ENCODE assay signal across 8 cellular contexts in genomic region chr18:77131100-77131651, GRCh38. TPM values are rescaled to one million over a fixed set of nuclear protein-coding genes. Genes with fewer than 3 reads are reported as not detected.
DNase-seq lines count a peak whose midpoint lies in the region; ATAC-seq and TF ChIP-seq lines count a peak whose summit lies in the region.

No MANE protein-coding gene starts in this region.

- H3K27ac Mint-ChIP-seq in activated naive CD4-positive, alpha-beta T cell treated with anti-CD3 and anti-CD28 coated beads, Interleukin-2, amount 50 U/mL, for 24 hours = peak overlapping the region; percentile 96

- peaks cover 77% of the 10 kb centered on the region for H3K4me1 ChIP-seq in left ventricle myocardium inferior

- intact Hi-C loops in left ventricle myocardium inferior (cut with micrococcal nuclease) = no loop called here

- H3K4me1 Mint-ChIP-seq in activated naive CD4-positive, alpha-beta T cell treated with anti-CD3 and anti-CD28 coated beads, Interleukin-2, amount 50 U/mL, for 24 hours = peaks cover 68% of the 10 kb centered on the region

- H3K4me3 Mint-ChIP-seq in activated naive CD4-positive, alpha-beta T cell treated with anti-CD3 and anti-CD28 coated beads, Interleukin-2, amount 50 U/mL, for 24 hours = peak overlapping the region; percentile 96

- H3K4me3 ChIP-seq in left ventricle myocardium inferior = peak overlapping the region; percentile 86
- H3K4me3 ChIP-seq in retinal pigment epithelial cell (ENCODE audit: low read length) = peak overlapping the region; percentile 73

- peak; percentile 2 for ATAC-seq in GM19324 (IDR thresholded peaks at IDR 0.05; ENCODE audit: low FRiP score, unreplicated experiment)
- ATAC-seq in HG03135 (IDR thresholded peaks at IDR 0.05; ENCODE audit: unreplicated experiment) = no peak
- no peak for ATAC-seq in GM19351 (IDR thresholded peaks at IDR 0.05; ENCODE audit: unreplicated experiment)

- H3K27ac ChIP-seq in left ventricle myocardium inferior (replicated peaks) = peak overlapping the region; percentile 90

- no peaks in the 10 kb centered on the region for H3K9me3 Mint-ChIP-seq in activated naive CD4-positive, alpha-beta T cell treated with anti-CD3 and anti-CD28 coated beads, Interleukin-2, amount 50 U/mL, for 24 hours

- H3K36me3 ChIP-seq in left ventricle myocardium inferior = no peaks in the 10 kb centered on the region

- H3K9me3 ChIP-seq in left ventricle myocardium inferior (replicated peaks) = no peaks in the 10 kb centered on the region

- peaks cover 23% of the 10 kb centered on the region for H3K27me3 ChIP-seq in left ventricle myocardium inferior (ENCODE audit: low read depth)

- DNase-seq in NCI-H69 (lab: John Stamatoyannopoulos, UW) (peak; percentile 57), left ventricle myocardium inferior (peak; percentile 59), retinal pigment epithelial cell (ENCODE audit: low read depth) (no peak), SHP77 (lab: John Stamatoyannopoulos, UW) (no peak)

- no peaks in the 10 kb centered on the region for H3K27me3 Mint-ChIP-seq in activated naive CD4-positive, alpha-beta T cell treated with anti-CD3 and anti-CD28 coated beads, Interleukin-2, amount 50 U/mL, for 24 hours

- TF ChIP-seq CTCF in left ventricle myocardium inferior (IDR thresholded peaks at IDR 0.05; ENCODE audit: borderline replicate concordance) (no peak), retinal pigment epithelial cell (conservative IDR thresholded peaks at IDR 0.05; ENCODE audit: low read depth, low read length) (no peak)

- peaks cover 13% of the 10 kb centered on the region for H3K36me3 Mint-ChIP-seq in activated naive CD4-positive, alpha-beta T cell treated with anti-CD3 and anti-CD28 coated beads, Interleukin-2, amount 50 U/mL, for 24 hours

RNA-seq across cellular contexts. Expression of gene MBP, which starts 1.4 kb away (rescaled TPM):
- 35.0 TPM for total RNA-seq in left ventricle myocardium inferior

Comparison
In these comparisons a context has a peak if more than half of its experiments do, and no peak if none do; other contexts are left out.
1. DNase-seq: peak in NCI-H69 (single experiment) and left ventricle myocardium inferior (single experiment); none in retinal pigment epithelial cell (single experiment) and SHP77 (0 of 2).